ENCODE assay signal across 35 cellular contexts in the genomic region with DNA sequence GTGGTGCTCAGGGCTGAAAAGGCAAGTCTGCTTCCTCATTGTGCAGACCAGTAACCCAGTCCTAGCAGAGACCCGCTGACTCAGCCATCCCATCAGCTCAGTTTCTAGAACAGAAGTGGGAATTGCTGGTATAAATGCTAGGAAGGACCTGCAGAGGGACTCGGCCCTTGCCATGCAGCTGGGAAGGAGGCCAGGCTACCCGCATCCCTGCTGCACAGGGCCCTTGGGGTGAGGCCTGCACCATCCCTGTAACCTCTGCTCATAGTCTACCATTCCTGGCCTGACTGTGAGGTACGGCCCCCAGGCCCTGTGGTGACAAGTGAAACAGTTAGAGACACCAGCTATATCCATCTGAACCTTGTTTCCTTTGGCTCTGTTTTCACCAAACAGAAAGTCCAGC.
"Had no signal": no experiment of that assay in that cellular context is flagged by ENCODE, and none has a peak within 500 bp of the region (broad histone marks: within the 10 kb centered on the region; RNA-seq: fewer than 3 reads in every experiment).

No MANE protein-coding gene starts in this region.

- DNase-seq: activated CD4-positive, alpha-beta memory T cell treated with anti-CD3 and anti-CD28 coated beads for 36 hours; activated CD4-positive, alpha-beta T cell treated with anti-CD3 and anti-CD28 coated beads, Interleukin-2, amount 10 ng/mL, durations not matched to agents 24 days and 14 days; activated CD4-positive, CD25-positive, alpha-beta regulatory T cell treated with anti-CD3 and anti-CD28 coated beads, Interleukin-2, amount 50 U/mL, for 72 hours; activated CD8-positive, alpha-beta memory T cell treated with anti-CD3 and anti-CD28 coated beads, Interleukin-2, amount 50 U/mL, for 4 hours; activated naive CD8-positive, alpha-beta T cell treated with anti-CD3 and anti-CD28 coated beads, Interleukin-2, amount 50 U/mL, for 24 hours; activated T-cell treated with anti-CD3 and anti-CD28 coated beads, Interleukin-2, amount 50 U/mL, for 1 hour; body of pancreas; cerebellar nuclear complex; effector memory CD8-positive, alpha-beta T cell; erythroblast; gastrocnemius medialis; glutamatergic neuron; islet precursor cell; left ventricle myocardium inferior; mesendoderm; ovary; retina; stimulated activated CD4-positive, alpha-beta T cell treated with anti-CD3 and anti-CD28 coated beads, Interleukin-12 subunit alpha, Interleukin-12 subunit beta, amount 100 ng/mL, for 4 hours; stimulated activated CD4-positive, alpha-beta T cell treated with anti-CD3 and anti-CD28 coated beads, Interleukin-4, amount 100 ng/mL, for 1 hour; stimulated activated naive CD8-positive, alpha-beta T cell treated with anti-CD3 and anti-CD28 coated beads, Interleukin-15, Interleukin-2, amounts not matched to agents 100 U/mL and 50 U/mL, for 24 hours; T-helper 2 cell; testis; transverse colon had no signal

- H3K36me3 Mint-ChIP-seq: activated CD4-positive, alpha-beta memory T cell treated with anti-CD3 and anti-CD28 coated beads for 36 hours; activated naive CD4-positive, alpha-beta T cell treated with anti-CD3 and anti-CD28 coated beads, Interleukin-2, amount 50 U/mL, for 24 hours had no signal

- H3K4me3 ChIP-seq: body of pancreas, cardiac muscle cell, coronary artery, gastrocnemius medialis, left ventricle myocardium inferior, lung, ovary, prostate gland, skin epidermis, testis, transverse colon had no signal

- H3K27ac Mint-ChIP-seq: activated CD4-positive, alpha-beta memory T cell treated with anti-CD3 and anti-CD28 coated beads for 36 hours; activated CD4-positive, alpha-beta T cell treated with anti-CD3 and anti-CD28 coated beads, Interleukin-2, amount 10 ng/mL, durations not matched to agents 24 days and 14 days; activated naive CD4-positive, alpha-beta T cell treated with anti-CD3 and anti-CD28 coated beads, Interleukin-2, amount 50 U/mL, for 24 hours; activated naive CD8-positive, alpha-beta T cell treated with anti-CD3 and anti-CD28 coated beads, Interleukin-2, amount 50 U/mL, for 24 hours; activated T-helper 17 cell treated with anti-CD3 and anti-CD28 coated beads, Interleukin-2, amount 50 U/mL, for 72 hours; nephron had no signal

- H3K4me3 Mint-ChIP-seq: activated CD4-positive, alpha-beta memory T cell treated with anti-CD3 and anti-CD28 coated beads for 36 hours; activated CD4-positive, alpha-beta T cell treated with anti-CD3 and anti-CD28 coated beads, Interleukin-2, amount 10 ng/mL, durations not matched to agents 24 days and 14 days; activated naive CD4-positive, alpha-beta T cell treated with anti-CD3 and anti-CD28 coated beads, Interleukin-2, amount 50 U/mL, for 24 hours; activated naive CD8-positive, alpha-beta T cell treated with anti-CD3 and anti-CD28 coated beads, Interleukin-2, amount 50 U/mL, for 24 hours; activated T-helper 17 cell treated with anti-CD3 and anti-CD28 coated beads, Interleukin-2, amount 50 U/mL, for 72 hours; effector memory CD8-positive, alpha-beta T cell; nephron had no signal

- FAIRE-seq: urothelium cell line had no signal

- H3K9me3 ChIP-seq: body of pancreas, gastrocnemius medialis, left ventricle myocardium inferior, neutrophil, ovary, prostate gland, testis, transverse colon had no signal

- H3K27me3 ChIP-seq: body of pancreas, cardiac muscle cell, gastrocnemius medialis, neutrophil, ovary, testis, transverse colon had no signal

- H3K27ac ChIP-seq: body of pancreas, cardiac muscle cell, coronary artery, gastrocnemius medialis, left ventricle myocardium inferior, neutrophil, ovary, prostate gland, skin epidermis, testis, transverse colon, VCaP had no signal

- ATAC-seq: activated naive CD8-positive, alpha-beta T cell treated with anti-CD3 and anti-CD28 coated beads, Interleukin-2, amount 50 U/mL, for 24 hours; activated T-helper 17 cell treated with anti-CD3 and anti-CD28 coated beads, Interleukin-2, amount 50 U/mL, for 72 hours; body of pancreas; effector memory CD8-positive, alpha-beta T cell; gastrocnemius medialis; sciatic nerve; stimulated activated naive CD8-positive, alpha-beta T cell treated with anti-CD3 and anti-CD28 coated beads, Interleukin-15, Interleukin-2, amounts not matched to agents 100 U/mL and 50 U/mL, for 24 hours had no signal

- H3K4me1 ChIP-seq: gastrocnemius medialis, prostate gland, transverse colon had no signal

- H3K36me3 ChIP-seq: cardiac muscle cell, gastrocnemius medialis, left ventricle myocardium inferior, neutrophil, ovary, prostate gland, transverse colon had no signal

- H3K9me3 Mint-ChIP-seq: activated CD4-positive, alpha-beta memory T cell treated with anti-CD3 and anti-CD28 coated beads for 36 hours; activated CD4-positive, alpha-beta T cell treated with anti-CD3 and anti-CD28 coated beads, Interleukin-2, amount 10 ng/mL, durations not matched to agents 24 days and 14 days; activated naive CD8-positive, alpha-beta T cell treated with anti-CD3 and anti-CD28 coated beads, Interleukin-2, amount 50 U/mL, for 24 hours; effector memory CD8-positive, alpha-beta T cell; nephron had no signal

- H3K4me1 Mint-ChIP-seq: activated CD4-positive, alpha-beta T cell treated with anti-CD3 and anti-CD28 coated beads, Interleukin-2, amount 10 ng/mL, durations not matched to agents 24 days and 14 days; activated naive CD4-positive, alpha-beta T cell treated with anti-CD3 and anti-CD28 coated beads, Interleukin-2, amount 50 U/mL, for 24 hours; activated naive CD8-positive, alpha-beta T cell treated with anti-CD3 and anti-CD28 coated beads, Interleukin-2, amount 50 U/mL, for 24 hours; activated T-helper 17 cell treated with anti-CD3 and anti-CD28 coated beads, Interleukin-2, amount 50 U/mL, for 72 hours had no signal
